Comparison of ENCODE assay signal across 8 cellular contexts in the genomic region with DNA sequence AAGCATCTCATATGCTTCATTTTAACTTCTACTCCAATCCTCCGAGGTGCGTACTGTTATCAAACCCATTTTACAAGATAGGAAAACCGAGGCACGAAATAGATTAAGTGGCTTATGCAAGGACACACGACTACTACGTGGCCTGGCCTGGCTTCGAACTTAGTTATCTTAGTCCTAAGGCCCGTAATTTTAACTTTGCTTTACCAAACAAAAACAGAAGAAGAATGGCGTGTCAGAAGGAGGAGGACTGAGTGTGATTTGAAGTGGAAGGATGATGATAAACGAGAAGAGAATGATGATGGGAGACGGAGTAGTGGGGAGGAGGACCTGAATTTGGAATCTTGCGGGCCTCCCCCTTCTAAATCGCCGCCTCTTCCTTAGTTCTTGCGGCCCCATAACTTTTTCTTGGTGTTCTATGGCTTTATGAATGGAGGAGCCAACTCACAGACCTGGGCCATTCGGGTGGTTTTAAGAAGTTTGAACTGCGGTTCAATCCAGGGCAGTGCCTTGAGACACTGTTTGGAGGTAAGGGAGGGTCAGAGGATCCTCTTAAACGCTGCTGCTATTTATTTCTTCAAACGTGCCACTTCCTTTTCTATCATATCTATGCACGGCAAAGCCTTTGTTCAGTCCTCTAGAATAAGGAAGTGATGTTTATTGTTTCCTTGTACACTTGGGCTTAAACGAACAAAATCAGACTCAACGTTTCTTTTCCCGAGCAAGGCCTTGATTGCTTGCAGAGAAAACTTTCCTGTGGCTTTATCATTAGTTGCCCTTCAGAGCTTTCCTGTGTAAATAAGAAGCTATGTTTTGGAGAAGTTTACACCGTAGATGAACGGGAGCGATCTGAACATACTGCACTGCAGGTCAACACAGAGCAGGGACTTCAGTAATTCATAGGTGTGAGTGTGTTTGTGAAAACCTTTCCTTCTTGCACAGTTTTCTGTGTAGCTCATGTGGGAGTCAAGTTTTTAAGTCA. TPM values are rescaled to one million over a fixed set of nuclear protein-coding genes. Genes with fewer than 3 reads are reported as not detected.
DNase-seq lines count a peak whose midpoint lies in the region; ATAC-seq and TF ChIP-seq lines count a peak whose summit lies in the region.

No MANE protein-coding gene starts in this region.

- no peak for ATAC-seq in SK-N-SH treated with all-trans-retinoic acid at 6 μM for 48 hours
- ATAC-seq in HG02970 (IDR thresholded peaks at IDR 0.05; ENCODE audit: low FRiP score, unreplicated experiment), result no peak

- H3K9me2 ChIP-seq in SK-N-SH, result no peaks in the 10 kb centered on the region

- H3K79me2 ChIP-seq in SK-N-SH (ENCODE audit: insufficient read depth), result peaks cover 59% of the 10 kb centered on the region

- H3K4me2 ChIP-seq in SK-N-SH, result peak overlapping the region; percentile 99

- TF ChIP-seq CTCF in SK-N-SH (IDR thresholded peaks at IDR 0.05) (no peak), NB4 (IDR thresholded peaks at IDR 0.05; ENCODE audit: low read depth, low read length) (no peak), ascending aorta (IDR thresholded peaks at IDR 0.05) (no peak)

- H3K27me3 ChIP-seq in SK-N-SH (ENCODE audit: insufficient read depth) (no peaks in the 10 kb centered on the region), ascending aorta (no peaks in the 10 kb centered on the region)

- H3K9ac ChIP-seq in SK-N-SH, result peak overlapping the region; percentile 98

- peaks cover 16% of the 10 kb centered on the region for H3F3A ChIP-seq in SK-N-SH (replicated peaks; ENCODE audit: insufficient read depth)

- peak overlapping the region; percentile 75 to 100 for H3K27ac ChIP-seq in SK-N-SH (ENCODE audit: low read depth in 2 of 2, low read length in 1 of 2)
- H3K27ac ChIP-seq in ascending aorta, result peak overlapping the region; percentile 94 to 98
- peak overlapping the region; percentile 97 for H3K27ac ChIP-seq in substantia nigra (ENCODE audit: low read depth, low read length, poor library complexity, severe bottlenecking)

- TF ChIP-seq POLR2A in NB4 (IDR thresholded peaks at IDR 0.05; ENCODE audit: extremely low read depth, insufficient read length), result no peak

- H3K36me3 ChIP-seq in SK-N-SH (replicated peaks in 1 of 2; ENCODE audit: control insufficient read depth in 1 of 2, insufficient read depth in 2 of 2, low read length in 1 of 2), result peaks cover 9 to 12% of the 10 kb centered on the region in 2 experiments
- peaks cover 4 to 11% of the 10 kb centered on the region in 2 donors for H3K36me3 ChIP-seq in ascending aorta

- H3K9me3 ChIP-seq in SK-N-SH (no peaks in the 10 kb centered on the region), ascending aorta (no peaks in the 10 kb centered on the region)

- TF ChIP-seq EP300 in SK-N-SH (IDR thresholded peaks at IDR 0.05; ENCODE audit: borderline replicate concordance in 1 of 2, low read depth in 1 of 2, low read length in 1 of 2), result no peak

- H3K4me3 ChIP-seq in SK-N-SH (ENCODE audit: low read depth in 2 of 2, low read length in 1 of 2) (peak overlapping the region; percentile 62 to 86), NB4 (ENCODE audit: low read depth, low read length) (peak overlapping the region; percentile 99), ascending aorta (peak overlapping the region; percentile 74 to 90)

- intact Hi-C loops in ascending aorta (cut with DNase I), result loop anchor here (1.0 to 10.0 kb wide), 4 partner anchors 24 to 414 kb away; partner anchors contain the start of genes LARP1, MRPL22 and SAP30L

- TF ChIP-seq RAD21 in SK-N-SH (IDR thresholded peaks at IDR 0.05; ENCODE audit: low read length), result no peak; the same call in 1 of the 2 replicates

- DNase-seq in SK-N-SH (no peak), NB4 (ENCODE audit: low read depth) (peak; percentile 82), ascending aorta (ENCODE audit: low spot score in 2 of 2) (peak in 1 of 2 donors; percentile 55), kidney tubule cell (ENCODE audit: low spot score) (peak; percentile 44), substantia nigra (lab: John Stamatoyannopoulos, UW) (peak in 2 of 49 donors; percentile 10 to 58), DMS153 (lab: John Stamatoyannopoulos, UW) (no peak)

- CTCF ChIA-PET in SK-N-SH (lab: Yijun Ruan, JAX), result interaction anchor here (0.5 to 0.8 kb wide), 3 partner anchors 24 to 227 kb away, joined by 3 to 4 read pairs (median 3); no protein-coding TSS in a partner anchor

- 1% methylated on average over 26 of the region's 26 CpGs for WGBS in SK-N-SH (ENCODE audit: low lambda C conversion rate)

- peaks cover 36% of the 10 kb centered on the region for H4K20me1 ChIP-seq in SK-N-SH (ENCODE audit: insufficient read depth)

- peak overlapping the region; percentile 74 for H2AFZ ChIP-seq in SK-N-SH (ENCODE audit: low read depth)

- peaks cover 14 to 17% of the 10 kb centered on the region in 2 experiments for H3K4me1 ChIP-seq in SK-N-SH (ENCODE audit: control insufficient read depth in 1 of 2, insufficient read depth in 2 of 2, low read depth in 1 of 2, low read length in 1 of 2)
- peaks cover 0 to 22% of the 10 kb centered on the region in 2 donors for H3K4me1 ChIP-seq in ascending aorta

- POLR2A ChIA-PET in SK-N-SH (lab: Yijun Ruan, JAX), result interaction anchor here (0.6 to 2.5 kb wide), 6 partner anchors 13 to 205 kb away, joined by 3 to 16 read pairs (median 4); no protein-coding TSS in a partner anchor

TF ChIP-seq in SK-N-SH, 30 proteins besides CTCF, POLR2A, EP300 and RAD21:
- TF ChIP-seq TEAD4 (IDR thresholded peaks at IDR 0.05; ENCODE audit: borderline replicate concordance, insufficient read depth), result no peak
- no peak for TF ChIP-seq MEF2A (IDR thresholded peaks at IDR 0.05; ENCODE audit: borderline replicate concordance, low read depth)
- no peak for TF ChIP-seq NFIC (IDR thresholded peaks at IDR 0.05; ENCODE audit: borderline replicate concordance)
- 0 out of 2 replicates have a peak, but pooled peaks have one; percentile 20 for TF ChIP-seq MAX (IDR thresholded peaks at IDR 0.05; ENCODE audit: low read depth)
- peak; percentile 54; the same call in 1 of the 2 replicates for TF ChIP-seq RCOR1 (IDR thresholded peaks at IDR 0.05; ENCODE audit: low read length)
- no peak for TF ChIP-seq GATA2 (CRISPR knock-in tag; IDR thresholded peaks at IDR 0.05)
- no peak for TF ChIP-seq GABPA (IDR thresholded peaks at IDR 0.05; ENCODE audit: low read depth)
- TF ChIP-seq, protein P1, sequence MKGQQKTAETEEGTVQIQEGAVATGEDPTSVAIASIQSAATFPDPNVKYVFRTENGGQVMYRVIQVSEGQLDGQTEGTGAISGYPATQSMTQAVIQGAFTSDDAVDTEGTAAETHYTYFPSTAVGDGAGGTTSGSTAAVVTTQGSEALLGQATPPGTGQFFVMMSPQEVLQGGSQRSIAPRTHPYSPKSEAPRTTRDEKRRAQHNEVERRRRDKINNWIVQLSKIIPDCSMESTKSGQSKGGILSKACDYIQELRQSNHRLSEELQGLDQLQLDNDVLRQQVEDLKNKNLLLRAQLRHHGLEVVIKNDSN (IDR thresholded peaks at IDR 0.05; ENCODE audit: borderline replicate concordance, low read depth), result no peak
- no peak for TF ChIP-seq FOXM1 (IDR thresholded peaks at IDR 0.05; ENCODE audit: low read depth)
TF ChIP-seq in SK-N-SH: peak in this region for 2.

TF ChIP-seq in SK-N-SH treated with all-trans-retinoic acid at 6 μM for 48 hours, 23 proteins besides CTCF, POLR2A, EP300 and RAD21 (continues in another document):
- TF ChIP-seq, protein P2, sequence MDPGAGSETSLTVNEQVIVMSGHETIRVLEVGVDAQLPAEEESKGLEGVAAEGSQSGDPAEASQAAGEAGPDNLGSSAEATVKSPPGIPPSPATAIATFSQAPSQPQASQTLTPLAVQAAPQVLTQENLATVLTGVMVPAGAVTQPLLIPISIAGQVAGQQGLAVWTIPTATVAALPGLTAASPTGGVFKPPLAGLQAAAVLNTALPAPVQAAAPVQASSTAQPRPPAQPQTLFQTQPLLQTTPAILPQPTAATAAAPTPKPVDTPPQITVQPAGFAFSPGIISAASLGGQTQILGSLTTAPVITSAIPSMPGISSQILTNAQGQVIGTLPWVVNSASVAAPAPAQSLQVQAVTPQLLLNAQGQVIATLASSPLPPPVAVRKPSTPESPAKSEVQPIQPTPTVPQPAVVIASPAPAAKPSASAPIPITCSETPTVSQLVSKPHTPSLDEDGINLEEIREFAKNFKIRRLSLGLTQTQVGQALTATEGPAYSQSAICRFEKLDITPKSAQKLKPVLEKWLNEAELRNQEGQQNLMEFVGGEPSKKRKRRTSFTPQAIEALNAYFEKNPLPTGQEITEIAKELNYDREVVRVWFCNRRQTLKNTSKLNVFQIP (CRISPR knock-in tag; IDR thresholded peaks at IDR 0.05; ENCODE audit: borderline replicate concordance, low read depth), result no peak
- TF ChIP-seq OSR1 (CRISPR knock-in tag; IDR thresholded peaks at IDR 0.05) (no peak), ARNTL (CRISPR knock-in tag; IDR thresholded peaks at IDR 0.05; ENCODE audit: borderline replicate concordance, low read depth) (no peak), BACH2 (CRISPR knock-in tag; IDR thresholded peaks at IDR 0.05; ENCODE audit: borderline replicate concordance) (no peak), ZFP3 (CRISPR knock-in tag; IDR thresholded peaks at IDR 0.05) (no peak)

RNA-seq across cellular contexts. Expression of gene CNOT8, which starts 0.8 kb away (rescaled TPM):
- polyA plus RNA-seq in SK-N-SH (2012; rRNA removed), result 45.3 and 51.5 TPM in 2 replicates
- polyA plus RNA-seq in SK-N-SH (2012; cell fraction: cytosol; rRNA removed), result 48.2 and 52.3 TPM in 2 replicates
- polyA plus RNA-seq in SK-N-SH (2012; cell fraction: nucleus; rRNA removed), result 36.9 and 44.6 TPM in 2 replicates
- 32.1 TPM for total RNA-seq in ascending aorta

RNA-seq across cellular contexts. Expression of gene FAXDC2, which starts 8.9 kb away (rescaled TPM):
- polyA plus RNA-seq in SK-N-SH (2012; rRNA removed), result 6.0 and 8.4 TPM in 2 replicates
- polyA plus RNA-seq in SK-N-SH (2012; cell fraction: cytosol; rRNA removed), result 4.1 and 5.2 TPM in 2 replicates
- 5.5 and 9.9 TPM in 2 replicates for polyA plus RNA-seq in SK-N-SH (2012; cell fraction: nucleus; rRNA removed)
- 25.3 TPM for total RNA-seq in ascending aorta

Comparison
In these comparisons a context has a peak if more than half of its experiments do, and no peak if none do; other contexts are left out.
1. DNase-seq: peak in NB4 (single experiment) and kidney tubule cell (single experiment); none in SK-N-SH (single experiment) and DMS153 (single experiment).
2. Peak in every context shown above with its lines, with median percentiles within 50 percentile points of each other: H3K27ac ChIP-seq and H3K4me3 ChIP-seq.